1 cellular context compared by ENCODE assay signal in the genomic region with DNA sequence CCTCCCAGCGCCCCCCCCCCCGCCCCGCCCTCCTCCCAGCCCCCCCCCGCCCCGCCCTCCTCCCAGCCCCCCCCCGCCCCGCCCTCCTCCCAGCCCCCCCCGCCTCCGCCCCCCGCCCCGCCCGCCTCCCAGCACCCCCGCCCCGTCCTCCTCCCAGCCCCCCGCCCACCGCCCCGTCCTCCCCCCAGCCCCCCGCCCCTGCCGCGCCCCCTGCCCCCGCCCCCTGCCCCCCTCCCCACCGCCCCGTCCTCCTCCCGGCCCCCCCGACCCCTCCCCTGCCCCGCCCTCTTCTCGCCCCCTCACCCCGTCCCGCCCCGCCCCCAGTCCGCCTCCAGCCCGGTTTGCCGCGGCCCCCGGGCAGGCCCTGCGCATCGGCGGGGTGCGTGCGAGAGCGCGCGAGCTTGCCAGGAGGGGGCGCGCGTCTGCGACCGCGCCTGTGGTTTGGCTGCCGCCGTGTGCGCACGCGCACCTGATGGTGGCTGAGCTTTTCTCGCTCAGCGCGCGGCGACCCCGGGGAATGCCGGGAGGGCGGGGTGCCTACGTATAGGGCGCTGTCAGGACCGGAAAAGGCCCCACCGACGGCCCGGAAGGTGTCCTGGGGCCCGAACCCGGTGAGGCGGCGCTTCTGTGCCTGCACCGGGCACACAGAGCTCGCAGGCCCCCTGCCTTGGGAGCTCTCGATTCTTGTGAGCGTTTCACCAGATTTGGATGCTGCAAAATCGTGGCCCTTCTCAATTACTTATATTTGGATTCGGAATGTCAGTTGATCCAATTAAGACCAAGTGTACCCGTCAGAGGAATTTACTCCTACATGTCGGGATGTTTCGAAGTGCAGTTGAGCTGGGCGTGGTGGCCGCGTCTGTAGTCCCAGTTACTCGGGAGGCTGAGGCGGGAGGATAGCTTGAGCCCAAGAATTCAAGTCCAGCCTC.
A peak's percentile ranks its signal among the peaks of the same experiment; 100 is the strongest.
TF ChIP-seq lines count a peak whose summit lies in the region.

No MANE protein-coding gene starts in this region.

TF ChIP-seq in HepG2, 621 proteins besides CTCF, POLR2A, EP300 and RAD21 (continued from another document and continues in another):
- TF ChIP-seq TBL1XR1 (IDR thresholded peaks at IDR 0.05; ENCODE audit: borderline replicate concordance, low read length, partially characterized antibody): no peak
- no peak for TF ChIP-seq SRF (IDR thresholded peaks at IDR 0.05; ENCODE audit: low read depth, low read length)
- no peak for TF ChIP-seq ZNF572 (CRISPR knock-in tag; IDR thresholded peaks at IDR 0.05)
- TF ChIP-seq, protein P1, sequence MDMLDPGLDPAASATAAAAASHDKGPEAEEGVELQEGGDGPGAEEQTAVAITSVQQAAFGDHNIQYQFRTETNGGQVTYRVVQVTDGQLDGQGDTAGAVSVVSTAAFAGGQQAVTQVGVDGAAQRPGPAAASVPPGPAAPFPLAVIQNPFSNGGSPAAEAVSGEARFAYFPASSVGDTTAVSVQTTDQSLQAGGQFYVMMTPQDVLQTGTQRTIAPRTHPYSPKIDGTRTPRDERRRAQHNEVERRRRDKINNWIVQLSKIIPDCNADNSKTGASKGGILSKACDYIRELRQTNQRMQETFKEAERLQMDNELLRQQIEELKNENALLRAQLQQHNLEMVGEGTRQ (IDR thresholded peaks at IDR 0.05; ENCODE audit: low read depth, low read length): no peak
- TF ChIP-seq, protein P1 (CRISPR knock-in tag; IDR thresholded peaks at IDR 0.05; ENCODE audit: borderline replicate concordance): no peak
- peak; percentile 18; the same call in 1 of the 2 replicates for TF ChIP-seq ZNF607 (CRISPR knock-in tag; IDR thresholded peaks at IDR 0.05; ENCODE audit: borderline replicate concordance)
- peak; percentile 80 for TF ChIP-seq YY1 (IDR thresholded peaks at IDR 0.05; ENCODE audit: insufficient read depth, insufficient replicate concordance, low read depth, low read length)
- peak; percentile 44; the same call in 1 of the 2 replicates for TF ChIP-seq ATF3 (CRISPR knock-in tag; IDR thresholded peaks at IDR 0.05)
- peak; percentile 70; the same call in 1 of the 2 replicates for TF ChIP-seq REPIN1 (CRISPR knock-in tag; IDR thresholded peaks at IDR 0.05; ENCODE audit: borderline replicate concordance, low read depth)
- TF ChIP-seq ZNF235 (CRISPR knock-in tag; IDR thresholded peaks at IDR 0.05; ENCODE audit: borderline replicate concordance): peak; percentile 57; the same call in 1 of the 2 replicates
- TF ChIP-seq, protein P2, sequence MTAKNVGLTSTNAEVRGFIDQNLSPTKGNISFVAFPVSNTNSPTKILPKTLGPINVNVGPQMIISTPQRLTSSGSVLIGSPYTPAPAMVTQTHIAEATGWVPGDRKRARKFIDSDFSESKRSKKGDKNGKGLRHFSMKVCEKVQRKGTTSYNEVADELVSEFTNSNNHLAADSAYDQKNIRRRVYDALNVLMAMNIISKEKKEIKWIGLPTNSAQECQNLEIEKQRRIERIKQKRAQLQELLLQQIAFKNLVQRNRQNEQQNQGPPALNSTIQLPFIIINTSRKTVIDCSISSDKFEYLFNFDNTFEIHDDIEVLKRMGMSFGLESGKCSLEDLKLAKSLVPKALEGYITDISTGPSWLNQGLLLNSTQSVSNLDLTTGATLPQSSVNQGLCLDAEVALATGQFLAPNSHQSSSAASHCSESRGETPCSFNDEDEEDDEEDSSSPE (CRISPR knock-in tag; IDR thresholded peaks at IDR 0.05): peak; percentile 84
- no peak for TF ChIP-seq IRX3 (CRISPR knock-in tag; IDR thresholded peaks at IDR 0.05; ENCODE audit: borderline replicate concordance, low read depth)
- TF ChIP-seq ZNF441 (CRISPR knock-in tag; IDR thresholded peaks at IDR 0.05; ENCODE audit: borderline replicate concordance): no peak
- TF ChIP-seq, protein P3, sequence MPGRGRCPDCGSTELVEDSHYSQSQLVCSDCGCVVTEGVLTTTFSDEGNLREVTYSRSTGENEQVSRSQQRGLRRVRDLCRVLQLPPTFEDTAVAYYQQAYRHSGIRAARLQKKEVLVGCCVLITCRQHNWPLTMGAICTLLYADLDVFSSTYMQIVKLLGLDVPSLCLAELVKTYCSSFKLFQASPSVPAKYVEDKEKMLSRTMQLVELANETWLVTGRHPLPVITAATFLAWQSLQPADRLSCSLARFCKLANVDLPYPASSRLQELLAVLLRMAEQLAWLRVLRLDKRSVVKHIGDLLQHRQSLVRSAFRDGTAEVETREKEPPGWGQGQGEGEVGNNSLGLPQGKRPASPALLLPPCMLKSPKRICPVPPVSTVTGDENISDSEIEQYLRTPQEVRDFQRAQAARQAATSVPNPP (CRISPR knock-in tag; IDR thresholded peaks at IDR 0.05): no peak
- peak; percentile 55; the same call in 1 of the 2 replicates for TF ChIP-seq ZNF564 (CRISPR knock-in tag; IDR thresholded peaks at IDR 0.05)
- TF ChIP-seq ZNF251 (CRISPR knock-in tag; IDR thresholded peaks at IDR 0.05): peak; percentile 99; the same call in 1 of the 2 replicates
- no peak for TF ChIP-seq CHCHD3 (CRISPR knock-in tag; IDR thresholded peaks at IDR 0.05)
- no peak for TF ChIP-seq JUN (CRISPR knock-in tag; IDR thresholded peaks at IDR 0.05)
- TF ChIP-seq TBX3 (IDR thresholded peaks at IDR 0.05; ENCODE audit: borderline replicate concordance): no peak
- TF ChIP-seq ZNF503 (CRISPR knock-in tag; IDR thresholded peaks at IDR 0.05): peak; percentile 70
- no peak for TF ChIP-seq CCAR2 (optimal IDR thresholded peaks at IDR 0.05; ENCODE audit: low read depth, low read length)
- peak; percentile 89 for TF ChIP-seq GATAD1 (CRISPR knock-in tag; IDR thresholded peaks at IDR 0.05)
- no peak for TF ChIP-seq ZNF138 (CRISPR knock-in tag; IDR thresholded peaks at IDR 0.05; ENCODE audit: low read depth)
- peak; percentile 63; the same call in 1 of the 2 replicates for TF ChIP-seq SNAI1 (CRISPR knock-in tag; IDR thresholded peaks at IDR 0.05; ENCODE audit: borderline replicate concordance)
- no peak for TF ChIP-seq ZNF292 (CRISPR knock-in tag; IDR thresholded peaks at IDR 0.05; ENCODE audit: borderline replicate concordance, low read depth)
- no peak for TF ChIP-seq ZNF24 (IDR thresholded peaks at IDR 0.05)
- no peak for TF ChIP-seq TRAFD1 (CRISPR knock-in tag; IDR thresholded peaks at IDR 0.05; ENCODE audit: borderline replicate concordance)
- TF ChIP-seq GMEB2 (CRISPR knock-in tag; IDR thresholded peaks at IDR 0.05; ENCODE audit: low read depth): peak; percentile 41; the same call in 1 of the 2 replicates
- no peak for TF ChIP-seq ZNF34 (CRISPR knock-in tag; IDR thresholded peaks at IDR 0.05; ENCODE audit: borderline replicate concordance)
- TF ChIP-seq RXRA (CRISPR knock-in tag; IDR thresholded peaks at IDR 0.05): peak; percentile 62; the same call in 1 of the 2 replicates
- TF ChIP-seq ZNF850 (CRISPR knock-in tag; conservative IDR thresholded peaks at IDR 0.05): no peak
- TF ChIP-seq, protein P4, sequence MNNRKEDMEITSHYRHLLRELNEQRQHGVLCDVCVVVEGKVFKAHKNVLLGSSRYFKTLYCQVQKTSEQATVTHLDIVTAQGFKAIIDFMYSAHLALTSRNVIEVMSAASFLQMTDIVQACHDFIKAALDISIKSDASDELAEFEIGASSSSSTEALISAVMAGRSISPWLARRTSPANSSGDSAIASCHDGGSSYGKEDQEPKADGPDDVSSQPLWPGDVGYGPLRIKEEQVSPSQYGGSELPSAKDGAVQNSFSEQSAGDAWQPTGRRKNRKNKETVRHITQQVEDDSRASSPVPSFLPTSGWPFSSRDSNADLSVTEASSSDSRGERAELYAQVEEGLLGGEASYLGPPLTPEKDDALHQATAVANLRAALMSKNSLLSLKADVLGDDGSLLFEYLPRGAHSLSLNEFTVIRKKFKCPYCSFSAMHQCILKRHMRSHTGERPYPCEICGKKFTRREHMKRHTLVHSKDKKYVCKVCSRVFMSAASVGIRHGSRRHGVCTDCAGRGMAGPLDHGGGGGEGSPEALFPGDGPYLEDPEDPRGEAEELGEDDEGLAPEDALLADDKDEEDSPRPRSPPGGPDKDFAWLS (CRISPR knock-in tag; IDR thresholded peaks at IDR 0.05; ENCODE audit: borderline replicate concordance): no peak
- no peak for TF ChIP-seq RFXANK (CRISPR knock-in tag; IDR thresholded peaks at IDR 0.05)
- TF ChIP-seq KAT8 (CRISPR knock-in tag; IDR thresholded peaks at IDR 0.05): peak; percentile 96
- no peak for TF ChIP-seq EED (CRISPR knock-in tag; IDR thresholded peaks at IDR 0.05)
- peak; percentile 91 for TF ChIP-seq THAP11 (CRISPR knock-in tag; IDR thresholded peaks at IDR 0.05)
- peak; percentile 84 for TF ChIP-seq ELF1 (CRISPR knock-in tag; IDR thresholded peaks at IDR 0.05)
- no peak for TF ChIP-seq GATA4 (IDR thresholded peaks at IDR 0.05; ENCODE audit: borderline replicate concordance, low read depth)
- no peak for TF ChIP-seq DMTF1 (CRISPR knock-in tag; IDR thresholded peaks at IDR 0.05)
- peak; percentile 67 for TF ChIP-seq GATAD2A (CRISPR knock-in tag; IDR thresholded peaks at IDR 0.05)
- TF ChIP-seq HDAC2 (CRISPR knock-in tag; IDR thresholded peaks at IDR 0.05): 0 out of 2 replicates have a peak, but pooled peaks have one; percentile 36
- TF ChIP-seq UBTF (CRISPR knock-in tag; IDR thresholded peaks at IDR 0.05): peak; percentile 87
- TF ChIP-seq RBAK (CRISPR knock-in tag; IDR thresholded peaks at IDR 0.05): no peak
- TF ChIP-seq ZNF207 (IDR thresholded peaks at IDR 0.05; ENCODE audit: borderline replicate concordance): no peak
